Comparison of ENCODE assay signal across 8 cellular contexts in genomic region chr19:18919086-18919894, GRCh38. TPM values are rescaled to one million over a fixed set of nuclear protein-coding genes. Genes with fewer than 3 reads are reported as not detected.
DNase-seq lines count a peak whose midpoint lies in the region; ATAC-seq, FAIRE-seq and TF ChIP-seq lines count a peak whose summit lies in the region.

COPE (minus strand) TSS chr19:18919387; CDS start chr19:18919348, 39 bp downstream.
A gene with protein sequence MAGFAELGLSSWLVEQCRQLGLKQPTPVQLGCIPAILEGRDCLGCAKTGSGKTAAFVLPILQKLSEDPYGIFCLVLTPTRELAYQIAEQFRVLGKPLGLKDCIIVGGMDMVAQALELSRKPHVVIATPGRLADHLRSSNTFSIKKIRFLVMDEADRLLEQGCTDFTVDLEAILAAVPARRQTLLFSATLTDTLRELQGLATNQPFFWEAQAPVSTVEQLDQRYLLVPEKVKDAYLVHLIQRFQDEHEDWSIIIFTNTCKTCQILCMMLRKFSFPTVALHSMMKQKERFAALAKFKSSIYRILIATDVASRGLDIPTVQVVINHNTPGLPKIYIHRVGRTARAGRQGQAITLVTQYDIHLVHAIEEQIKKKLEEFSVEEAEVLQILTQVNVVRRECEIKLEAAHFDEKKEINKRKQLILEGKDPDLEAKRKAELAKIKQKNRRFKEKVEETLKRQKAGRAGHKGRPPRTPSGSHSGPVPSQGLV (plus strand): TSS chr19:18919715. CDS start chr19:18919742, 27 bp downstream.

- peak within 1 kb of the TSS; percentile 93 for H3K4me3 Mint-ChIP-seq in type B pancreatic cell

- peaks cover under 1% of the 10 kb centered on the region for H3K36me3 Mint-ChIP-seq in type B pancreatic cell

- H3K36me3 ChIP-seq in adrenal gland (replicated peaks in 1 of 2), result peaks cover 0 to 29% of the 10 kb centered on the region in 2 donors
- H3K36me3 ChIP-seq in heart left ventricle, result peaks cover 0 to 46% (median 37%) of the 10 kb centered on the region in 9 donors

- ATAC-seq in HG02840 (IDR thresholded peaks at IDR 0.05; ENCODE audit: low FRiP score, unreplicated experiment), result peak; percentile 94
- peak; percentile 98 to 99 (median 99) for ATAC-seq in heart left ventricle

- H3K27me3 Mint-ChIP-seq in type B pancreatic cell, result no peaks in the 10 kb centered on the region

- peak; percentile 98 for DNase-seq in GM12891 (ENCODE audit: insufficient read length, low spot score)
- peak; percentile 100 for DNase-seq in NCI-H146 (lab: John Stamatoyannopoulos, UW)
- DNase-seq in T-helper 1 cell, result peak; percentile 91 to 100 (median 96)
- peak; percentile 97 to 100 (median 99) for DNase-seq in adrenal gland
- DNase-seq in heart left ventricle, result peak; percentile 96 to 99 (median 99)
- DNase-seq in pons (ENCODE audit: low spot score), result peak; percentile 100
- peak; percentile 97 for DNase-seq in type B pancreatic cell (ENCODE audit: extremely low spot score, unreplicated experiment)

- H3K27me3 ChIP-seq in adrenal gland (no peaks in the 10 kb centered on the region), heart left ventricle (no peaks in the 10 kb centered on the region)

- H3K9me3 ChIP-seq in adrenal gland (replicated peaks in 1 of 3) (no peaks in the 10 kb centered on the region), heart left ventricle (no peaks in the 10 kb centered on the region)

- peak; percentile 99 for FAIRE-seq in GM12891 (lab: Jason Lieb, UNC)

- H3K9me3 Mint-ChIP-seq in type B pancreatic cell, result no peaks in the 10 kb centered on the region

- peak within 1 kb of the TSS; percentile 62 to 93 (median 92) for H3K27ac ChIP-seq in adrenal gland
- H3K27ac ChIP-seq in heart left ventricle, result peak within 1 kb of the TSS; percentile 73 to 92 (median 89)

- 0 to 1% (median 0%) methylated on average over 16 to 71 of the region's 71 CpGs for WGBS in adrenal gland, 4 donors
- WGBS in heart left ventricle, 4 donors, result 0 to 1% (median 0%) methylated on average over 42 to 71 of the region's 71 CpGs

- peak within 1 kb of the TSS; percentile 87 for H3K27ac Mint-ChIP-seq in type B pancreatic cell

- H3K4me3 ChIP-seq in adrenal gland (peak within 1 kb of the TSS; percentile 30 to 98 (median 80)), heart left ventricle (peak within 1 kb of the TSS; percentile 62 to 100 (median 88))

- peaks cover 14% of the 10 kb centered on the region for H3K4me1 Mint-ChIP-seq in type B pancreatic cell (ENCODE audit: unreplicated experiment)

- TF ChIP-seq CTCF in adrenal gland (IDR thresholded peaks at IDR 0.05), result peak in 1 of 6 experiments; percentile 18
- peak in 2 of 12 donors; percentile 15 to 17 for TF ChIP-seq CTCF in heart left ventricle (IDR thresholded peaks at IDR 0.05)
- no peak for TF ChIP-seq CTCF in type B pancreatic cell (conservative IDR thresholded peaks at IDR 0.05)

- TF ChIP-seq POLR2A in GM12891 (IDR thresholded peaks at IDR 0.05; ENCODE audit: low read depth, low read length) (peak; percentile 94), adrenal gland (IDR thresholded peaks at IDR 0.05) (peak; percentile 84 to 96), heart left ventricle (IDR thresholded peaks at IDR 0.05) (peak in 1 of 2 donors; percentile 80)

- H3K4me1 ChIP-seq in adrenal gland (replicated peaks in 1 of 2), result peaks cover 21 to 33% of the 10 kb centered on the region in 2 donors
- peaks cover 6 to 47% (median 25%) of the 10 kb centered on the region in 12 donors for H3K4me1 ChIP-seq in heart left ventricle

- intact Hi-C loops in adrenal gland (cut with DNase I) (no loop called here), heart left ventricle (cut with DNase I) (loop anchor here in 1 of 10 donors (2.0 kb wide), 1 partner anchor 22 kb away; the partner anchor contains the start of gene HOMER3)

TF ChIP-seq in GM12891, 5 proteins besides CTCF, POLR2A, EP300 and RAD21:
- TF ChIP-seq SPI1 (IDR thresholded peaks at IDR 0.05; ENCODE audit: low read depth, low read length) (no peak), POU2F2 (IDR thresholded peaks at IDR 0.05; ENCODE audit: low read depth, low read length) (peak; percentile 90), TAF1 (IDR thresholded peaks at IDR 0.05; ENCODE audit: low read depth, low read length) (peak; percentile 94), POLR2AphosphoS5 (IDR thresholded peaks at IDR 0.05; ENCODE audit: low read depth, low read length) (peak; percentile 91), PAX5 (IDR thresholded peaks at IDR 0.05; ENCODE audit: insufficient read depth, low read length, severe bottlenecking) (no peak)

RNA-seq across cellular contexts. Expression of gene COPE, which starts in this region (rescaled TPM):
- polyA plus RNA-seq in GM12891 (2012; ENCODE audit: low read depth, missing spikeins), result 189 TPM
- total RNA-seq in adrenal gland (100 to 1,000 TPM; 208 to 400 (median 312) TPM), heart left ventricle (100 to 1,000 TPM in 8 of 9 donors, 10 to 100 TPM in 1; 94.0 to 241 (median 123) TPM), type B pancreatic cell (ENCODE audit: low replicate concordance) (171 and 213 TPM in 2 replicates)
- polyA plus RNA-seq in adrenal gland (100 to 1,000 TPM in 2 of 3 donors, 10 to 100 TPM in 1; 45.1 to 298 (median 245) TPM), heart left ventricle (100 to 1,000 TPM; 172 to 216 TPM)

RNA-seq across cellular contexts. Expression of the second gene that starts in this region (rescaled TPM):
- polyA plus RNA-seq in GM12891 (2012; ENCODE audit: low read depth, missing spikeins), result 40.4 TPM
- total RNA-seq in adrenal gland (10 to 100 TPM; 29.1 to 51.2 (median 44.9) TPM), heart left ventricle (10 to 100 TPM; 14.3 to 49.9 (median 25.9) TPM), type B pancreatic cell (ENCODE audit: low replicate concordance) (58.3 and 58.5 TPM in 2 replicates)
- polyA plus RNA-seq in adrenal gland (100 to 1,000 TPM in 1 of 3 donors, 10 to 100 TPM in 2; 35.9 to 105 (median 88.9) TPM), heart left ventricle (10 to 100 TPM; 41.2 to 56.9 TPM)

Comparison
In these comparisons a context has a peak if more than half of its experiments do, and no peak if none do; other contexts are left out.
1. Peak in every context shown above with its lines: DNase-seq, ATAC-seq, H3K4me3 ChIP-seq and H3K27ac ChIP-seq.